22 cellular contexts compared by ENCODE assay signal in the genomic region with DNA sequence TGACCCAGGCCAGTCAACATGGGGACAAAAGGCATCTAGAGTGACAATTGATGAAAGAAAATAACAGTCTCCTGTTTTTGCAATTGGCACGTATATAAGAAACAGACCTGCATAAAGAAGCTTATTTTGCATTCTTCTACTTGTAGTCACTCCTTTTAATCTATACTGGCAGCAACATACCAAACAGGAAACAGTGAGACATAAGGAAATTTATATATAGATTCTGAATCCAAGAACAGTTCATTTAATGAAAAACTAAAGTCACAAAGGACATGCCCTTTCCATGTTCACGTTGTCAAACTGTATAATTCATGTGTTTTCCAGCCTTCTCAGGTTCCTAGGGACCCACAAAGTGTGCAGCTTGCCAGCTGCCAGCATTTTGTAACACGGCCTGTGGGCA.
"Had no signal": no experiment of that assay in that cellular context is flagged by ENCODE, and none has a peak within 500 bp of the region (broad histone marks: within the 10 kb centered on the region; RNA-seq: fewer than 3 reads in every experiment).

No MANE protein-coding gene starts in this region.

- H3K27ac Mint-ChIP-seq: activated CD4-positive, alpha-beta T cell treated with anti-CD3 and anti-CD28 coated beads, Interleukin-2, amount 10 ng/mL, durations not matched to agents 7 days and 5 days; activated CD8-positive, alpha-beta T cell treated with anti-CD3 and anti-CD28 coated beads, Interleukin-2, amount 10 ng/mL, durations not matched to agents 7 days and 5 days; activated naive CD4-positive, alpha-beta T cell treated with anti-CD3 and anti-CD28 coated beads for 36 hours; activated naive CD8-positive, alpha-beta T cell treated with anti-CD3 and anti-CD28 coated beads, Interleukin-2, amount 50 U/mL, for 24 hours; activated T-cell treated with anti-CD3 and anti-CD28 coated beads, Interleukin-2, amount 50 U/mL, for 24 hours; activated T-helper 2 cell treated with anti-CD3 and anti-CD28 coated beads, Interferon-gamma antibody, Interleukin-2, Interleukin-4, amounts not matched to agents 10 μg/mL and 5 μg/mL and 100 μg/mL, durations not matched to agents 14 hours and 24 hours and 36 hours; effector memory CD8-positive, alpha-beta T cell; stimulated activated naive CD8-positive, alpha-beta T cell treated with anti-CD3 and anti-CD28 coated beads, Interleukin-15, amount 100 ng/mL, for 72 hours had no signal

- H3K4me1 Mint-ChIP-seq: activated CD4-positive, alpha-beta T cell treated with anti-CD3 and anti-CD28 coated beads, Interleukin-2, amount 10 ng/mL, durations not matched to agents 7 days and 5 days; activated naive CD8-positive, alpha-beta T cell treated with anti-CD3 and anti-CD28 coated beads, Interleukin-2, amount 50 U/mL, for 24 hours; stimulated activated naive CD8-positive, alpha-beta T cell treated with anti-CD3 and anti-CD28 coated beads, Interleukin-15, amount 100 ng/mL, for 72 hours had no signal

- H3K4me3 Mint-ChIP-seq: activated CD4-positive, alpha-beta T cell treated with anti-CD3 and anti-CD28 coated beads, Interleukin-2, amount 10 ng/mL, durations not matched to agents 7 days and 5 days; activated CD8-positive, alpha-beta T cell treated with anti-CD3 and anti-CD28 coated beads, Interleukin-2, amount 10 ng/mL, durations not matched to agents 7 days and 5 days; activated naive CD4-positive, alpha-beta T cell treated with anti-CD3 and anti-CD28 coated beads for 36 hours; activated naive CD8-positive, alpha-beta T cell treated with anti-CD3 and anti-CD28 coated beads, Interleukin-2, amount 50 U/mL, for 24 hours; activated T-cell treated with anti-CD3 and anti-CD28 coated beads, Interleukin-2, amount 50 U/mL, for 24 hours; effector memory CD8-positive, alpha-beta T cell; stimulated activated naive CD8-positive, alpha-beta T cell treated with anti-CD3 and anti-CD28 coated beads, Interleukin-15, amount 100 ng/mL, for 72 hours had no signal

- ATAC-seq: activated CD8-positive, alpha-beta T cell treated with anti-CD3 and anti-CD28 coated beads, Interleukin-2, amount 10 ng/mL, durations not matched to agents 7 days and 5 days; activated naive CD8-positive, alpha-beta T cell treated with anti-CD3 and anti-CD28 coated beads, Interleukin-2, amount 50 U/mL, for 24 hours; effector memory CD8-positive, alpha-beta T cell; pancreas; stimulated activated naive CD8-positive, alpha-beta T cell treated with anti-CD3 and anti-CD28 coated beads, Interleukin-15, amount 100 ng/mL, for 72 hours had no signal

- FAIRE-seq: keratinocyte, pancreas, small intestine had no signal

- H3K27me3 Mint-ChIP-seq: stimulated activated naive CD8-positive, alpha-beta T cell treated with anti-CD3 and anti-CD28 coated beads, Interleukin-15, amount 100 ng/mL, for 72 hours had no signal

- H3K9me3 Mint-ChIP-seq: activated CD4-positive, alpha-beta T cell treated with anti-CD3 and anti-CD28 coated beads, Interleukin-2, amount 10 ng/mL, durations not matched to agents 7 days and 5 days; activated naive CD4-positive, alpha-beta T cell treated with anti-CD3 and anti-CD28 coated beads for 36 hours; activated naive CD8-positive, alpha-beta T cell treated with anti-CD3 and anti-CD28 coated beads, Interleukin-2, amount 50 U/mL, for 24 hours; activated T-cell treated with anti-CD3 and anti-CD28 coated beads, Interleukin-2, amount 50 U/mL, for 24 hours; activated T-helper 2 cell treated with anti-CD3 and anti-CD28 coated beads, Interferon-gamma antibody, Interleukin-2, Interleukin-4, amounts not matched to agents 10 μg/mL and 5 μg/mL and 100 μg/mL, durations not matched to agents 14 hours and 24 hours and 36 hours; effector memory CD8-positive, alpha-beta T cell; stimulated activated naive CD8-positive, alpha-beta T cell treated with anti-CD3 and anti-CD28 coated beads, Interleukin-15, amount 100 ng/mL, for 72 hours had no signal

- H3K4me3 ChIP-seq: left ventricle myocardium inferior, pancreas, right lobe of liver, suprapubic skin, transverse colon, vagina had no signal

- DNase-seq: activated CD4-positive, alpha-beta T cell treated with anti-CD3 and anti-CD28 coated beads, Interleukin-2, amount 10 ng/mL, durations not matched to agents 7 days and 5 days; activated CD8-positive, alpha-beta T cell treated with anti-CD3 and anti-CD28 coated beads, Interleukin-2, amount 10 ng/mL, durations not matched to agents 7 days and 5 days; activated naive CD4-positive, alpha-beta T cell treated with anti-CD3 and anti-CD28 coated beads for 36 hours; activated naive CD8-positive, alpha-beta T cell treated with anti-CD3 and anti-CD28 coated beads, Interleukin-2, amount 50 U/mL, for 24 hours; activated T-cell treated with anti-CD3 and anti-CD28 coated beads, Interleukin-2, amount 50 U/mL, for 24 hours; aorta; effector memory CD8-positive, alpha-beta T cell; foreskin melanocyte; head of caudate nucleus; left ventricle myocardium inferior; mammary epithelial cell; pancreas; right lobe of liver; small intestine; stimulated activated CD4-positive, alpha-beta T cell treated with anti-CD3 and anti-CD28 coated beads, Interleukin-15, amount 100 ng/mL, for 24 hours; stimulated activated CD4-positive, alpha-beta T cell treated with anti-CD3 and anti-CD28 coated beads, Interleukin-2, amount 100 ng/mL, for 48 hours; stimulated activated naive CD8-positive, alpha-beta T cell treated with anti-CD3 and anti-CD28 coated beads, Interleukin-15, amount 100 ng/mL, for 72 hours; transverse colon had no signal
